In genomic region chr11:31844351-31844750, GRCh38 we compare ENCODE assay signal across 22 cellular contexts. TPM values are rescaled to one million over a fixed set of nuclear protein-coding genes. Genes with fewer than 3 reads are reported as not detected.
"Had no signal": no experiment of that assay in that cellular context is flagged by ENCODE, and none has a peak within 500 bp of the region (broad histone marks: within the 10 kb centered on the region; RNA-seq: fewer than 3 reads in every experiment).

No MANE protein-coding gene starts in this region.

- H3K4me3 ChIP-seq: heart right ventricle, lower lobe of right lung, sigmoid colon, thyroid gland had no signal

- H3K4me3 Mint-ChIP-seq: activated CD8-positive, alpha-beta T cell treated with anti-CD3 and anti-CD28 coated beads for 36 hours; activated T-cell treated with anti-CD3 and anti-CD28 coated beads, Interleukin-2, amount 50 U/mL, for 4 hours; dendritic cell treated with granulocyte-macrophage colony-stimulating factor and Interleukin-4, amounts not matched to agents 40 ng/mL and 50 ng/mL, for 4 days; stimulated activated effector memory CD8-positive, alpha-beta T cell treated with anti-CD3 and anti-CD28 coated beads, Interleukin-12 subunit alpha, Interleukin-12 subunit beta, amount 100 ng/mL, for 72 hours; T-helper 17 cell; WTC11 had no signal

- H3K9me3 Mint-ChIP-seq: activated CD8-positive, alpha-beta T cell treated with anti-CD3 and anti-CD28 coated beads for 36 hours; activated naive CD4-positive, alpha-beta T cell treated with anti-CD3 and anti-CD28 coated beads, Interleukin-2, amount 50 U/mL, for 72 hours; activated T-cell treated with anti-CD3 and anti-CD28 coated beads, Interleukin-2, amount 50 U/mL, for 4 hours; dendritic cell treated with granulocyte-macrophage colony-stimulating factor and Interleukin-4, amounts not matched to agents 40 ng/mL and 50 ng/mL, for 4 days; stimulated activated effector memory CD8-positive, alpha-beta T cell treated with anti-CD3 and anti-CD28 coated beads, Interleukin-12 subunit alpha, Interleukin-12 subunit beta, amount 100 ng/mL, for 72 hours; WTC11 had no signal

- H3K4me1 Mint-ChIP-seq: stimulated activated effector memory CD8-positive, alpha-beta T cell treated with anti-CD3 and anti-CD28 coated beads, Interleukin-12 subunit alpha, Interleukin-12 subunit beta, amount 100 ng/mL, for 72 hours; T-helper 17 cell had no signal

- ATAC-seq: activated CD8-positive, alpha-beta T cell treated with anti-CD3 and anti-CD28 coated beads for 36 hours; activated naive CD4-positive, alpha-beta T cell treated with anti-CD3 and anti-CD28 coated beads, Interleukin-2, amount 50 U/mL, for 72 hours; activated T-cell treated with anti-CD3 and anti-CD28 coated beads, Interleukin-2, amount 50 U/mL, for 4 hours; heart right ventricle; left colon; lower lobe of right lung; stimulated activated effector memory CD8-positive, alpha-beta T cell treated with anti-CD3 and anti-CD28 coated beads, Interleukin-12 subunit alpha, Interleukin-12 subunit beta, amount 100 ng/mL, for 72 hours; T-helper 17 cell; WTC11 had no signal

- H3K36me3 Mint-ChIP-seq: activated naive CD4-positive, alpha-beta T cell treated with anti-CD3 and anti-CD28 coated beads, Interleukin-2, amount 50 U/mL, for 72 hours; stimulated activated effector memory CD8-positive, alpha-beta T cell treated with anti-CD3 and anti-CD28 coated beads, Interleukin-12 subunit alpha, Interleukin-12 subunit beta, amount 100 ng/mL, for 72 hours; WTC11 had no signal

- H3K27ac Mint-ChIP-seq: activated CD8-positive, alpha-beta T cell treated with anti-CD3 and anti-CD28 coated beads for 36 hours; activated naive CD4-positive, alpha-beta T cell treated with anti-CD3 and anti-CD28 coated beads, Interleukin-2, amount 50 U/mL, for 72 hours; dendritic cell treated with granulocyte-macrophage colony-stimulating factor and Interleukin-4, amounts not matched to agents 40 ng/mL and 50 ng/mL, for 4 days; stimulated activated effector memory CD8-positive, alpha-beta T cell treated with anti-CD3 and anti-CD28 coated beads, Interleukin-12 subunit alpha, Interleukin-12 subunit beta, amount 100 ng/mL, for 72 hours; T-helper 17 cell; WTC11 had no signal

- DNase-seq: activated CD4-positive, alpha-beta T cell treated with anti-CD3 and anti-CD28 coated beads for 4 hours; activated CD8-positive, alpha-beta T cell treated with anti-CD3 and anti-CD28 coated beads for 36 hours; activated effector memory CD4-positive, alpha-beta T cell treated with anti-CD3 and anti-CD28 coated beads, Interleukin-2, amount 50 U/mL, for 16 hours; activated T-cell treated with anti-CD3 and anti-CD28 coated beads, Interleukin-2, amount 50 U/mL, for 4 hours; amygdala; cerebellar nuclear complex; effector memory CD4-positive, alpha-beta T cell; heart right ventricle; left colon; lower lobe of right lung; midbrain; sigmoid colon; stimulated activated CD4-positive, alpha-beta T cell treated with anti-CD3 and anti-CD28 coated beads, Interleukin-12 subunit alpha, Interleukin-12 subunit beta, amount 100 ng/mL, for 4 hours; stimulated activated CD4-positive, alpha-beta T cell treated with anti-CD3 and anti-CD28 coated beads, Interleukin-2, amount 100 ng/mL, for 24 hours; T-helper 17 cell; thyroid gland had no signal

RNA-seq across cellular contexts. Expression of gene PAX6, which starts 33.2 kb away (rescaled TPM):
- total RNA-seq: activated CD8-positive, alpha-beta T cell treated with anti-CD3 and anti-CD28 coated beads for 36 hours; activated T-cell treated with anti-CD3 and anti-CD28 coated beads, Interleukin-2, amount 50 U/mL, for 4 hours; heart right ventricle; lower lobe of right lung; osteocyte; sigmoid colon; T-helper 17 cell; thyroid gland; urinary bladder had no signal
- polyA plus RNA-seq: urinary bladder had no signal
